ENCODE assay signal across 1 cellular context in genomic region chr22:37830093-37830842, GRCh38.
TF ChIP-seq lines count a peak whose summit lies in the region.

No MANE protein-coding gene starts in this region.

TF ChIP-seq in HepG2, 621 proteins besides CTCF, POLR2A, EP300 and RAD21:
- TF ChIP-seq AGO2 (optimal IDR thresholded peaks at IDR 0.05; ENCODE audit: low read depth, low read length) (peak; percentile 68), ZBTB14 (CRISPR knock-in tag; IDR thresholded peaks at IDR 0.05) (no peak)
TF ChIP-seq in HepG2: peak in this region for 1.
